In genomic region chr3:114361391-114361790, GRCh38 we compare ENCODE assay signal across 18 cellular contexts.
DNase-seq lines count a peak whose midpoint lies in the region; ATAC-seq and TF ChIP-seq lines count a peak whose summit lies in the region.
"Had no signal": no experiment of that assay in that cellular context is flagged by ENCODE, and none has a peak within 500 bp of the region (broad histone marks: within the 10 kb centered on the region; RNA-seq: fewer than 3 reads in every experiment).

No MANE protein-coding gene starts in this region.

- H3K4me3 Mint-ChIP-seq in activated CD8-positive, alpha-beta T cell treated with anti-CD3 and anti-CD28 coated beads for 36 hours, result no peak overlapping the region
- H3K4me3 Mint-ChIP-seq in activated CD8-positive, alpha-beta T cell treated with anti-CD3 and anti-CD28 coated beads, Interleukin-2, amount 10 ng/mL, durations not matched to agents 7 days and 5 days, result no peak overlapping the region
- no peak overlapping the region for H3K4me3 Mint-ChIP-seq in activated T-helper 17 cell treated with anti-CD3 and anti-CD28 coated beads, Interleukin-2, amount 50 U/mL, for 72 hours
- H3K4me3 Mint-ChIP-seq: CD8-positive, alpha-beta memory T cell; IgD-negative memory B cell had no signal

- DNase-seq in activated CD8-positive, alpha-beta T cell treated with anti-CD3 and anti-CD28 coated beads for 36 hours, result no peak
- DNase-seq in activated CD8-positive, alpha-beta T cell treated with anti-CD3 and anti-CD28 coated beads, Interleukin-2, amount 10 ng/mL, durations not matched to agents 7 days and 5 days, result no peak
- DNase-seq in kidney glomerular epithelial cell (lab: John Stamatoyannopoulos, UW) (peak; percentile 41), renal cortical epithelial cell (ENCODE audit: low read depth) (peak; percentile 93), G401 (ENCODE audit: low spot score) (no peak)
- DNase-seq: CD8-positive, alpha-beta memory T cell; DMS53; EL; MV-4-11; NCI-H1105 treated with DMSO at 0.1 percent for 48 hours; NCI-H1694 treated with DMSO at 0.1 percent for 48 hours; NCI-H2081 treated with DMSO at 0.1 percent for 48 hours; NCI-H2227 treated with DMSO at 0.1 percent for 48 hours; NCI-H510A; SHP77 treated with DMSO at 0.1 percent for 48 hours had no signal

- POLR2A ChIA-PET in activated CD8-positive, alpha-beta T cell treated with anti-CD3 and anti-CD28 coated beads for 36 hours (lab: Charles Lee), result interaction anchor here (2.0 kb wide), 1 partner anchor 66 kb away, joined by 5 read pairs; no protein-coding TSS in a partner anchor
- POLR2A ChIA-PET in activated CD8-positive, alpha-beta T cell treated with anti-CD3 and anti-CD28 coated beads, Interleukin-2, amount 10 ng/mL, durations not matched to agents 7 days and 5 days (lab: Charles Lee), result no interaction called here

- in situ Hi-C loops in G401 (cut with HindIII; ENCODE audit: low sequenced_read_pairs), result no loop called here

- peak overlapping the region; percentile 18 for H3K27ac Mint-ChIP-seq in activated CD8-positive, alpha-beta T cell treated with anti-CD3 and anti-CD28 coated beads for 36 hours
- H3K27ac Mint-ChIP-seq in activated CD8-positive, alpha-beta T cell treated with anti-CD3 and anti-CD28 coated beads, Interleukin-2, amount 10 ng/mL, durations not matched to agents 7 days and 5 days, result no peak overlapping the region
- peak overlapping the region; percentile 59 for H3K27ac Mint-ChIP-seq in activated T-helper 17 cell treated with anti-CD3 and anti-CD28 coated beads, Interleukin-2, amount 50 U/mL, for 72 hours

- H3K9me3 Mint-ChIP-seq in activated CD8-positive, alpha-beta T cell treated with anti-CD3 and anti-CD28 coated beads for 36 hours, result no peaks in the 10 kb centered on the region
- no peaks in the 10 kb centered on the region for H3K9me3 Mint-ChIP-seq in activated CD8-positive, alpha-beta T cell treated with anti-CD3 and anti-CD28 coated beads, Interleukin-2, amount 10 ng/mL, durations not matched to agents 7 days and 5 days (ENCODE audit: insufficient read depth)
- H3K9me3 Mint-ChIP-seq in activated T-helper 17 cell treated with anti-CD3 and anti-CD28 coated beads, Interleukin-2, amount 50 U/mL, for 72 hours, result no peaks in the 10 kb centered on the region
- H3K9me3 Mint-ChIP-seq: CD8-positive, alpha-beta memory T cell; IgD-negative memory B cell had no signal

- no peaks in the 10 kb centered on the region for H3K36me3 Mint-ChIP-seq in activated CD8-positive, alpha-beta T cell treated with anti-CD3 and anti-CD28 coated beads for 36 hours (ENCODE audit: low read depth)
- no peaks in the 10 kb centered on the region for H3K36me3 Mint-ChIP-seq in activated CD8-positive, alpha-beta T cell treated with anti-CD3 and anti-CD28 coated beads, Interleukin-2, amount 10 ng/mL, durations not matched to agents 7 days and 5 days (ENCODE audit: low read depth)
- no peaks in the 10 kb centered on the region for H3K36me3 Mint-ChIP-seq in activated T-helper 17 cell treated with anti-CD3 and anti-CD28 coated beads, Interleukin-2, amount 50 U/mL, for 72 hours (ENCODE audit: low read depth)

- no peak for ATAC-seq in activated CD8-positive, alpha-beta T cell treated with anti-CD3 and anti-CD28 coated beads for 36 hours
- no peak for ATAC-seq in activated CD8-positive, alpha-beta T cell treated with anti-CD3 and anti-CD28 coated beads, Interleukin-2, amount 10 ng/mL, durations not matched to agents 7 days and 5 days
- ATAC-seq in activated T-helper 17 cell treated with anti-CD3 and anti-CD28 coated beads, Interleukin-2, amount 50 U/mL, for 72 hours (replicated peaks), result no peak
- ATAC-seq in HG03280 (IDR thresholded peaks at IDR 0.05; ENCODE audit: unreplicated experiment), result no peak

- no peak for TF ChIP-seq CTCF in activated CD8-positive, alpha-beta T cell treated with anti-CD3 and anti-CD28 coated beads for 36 hours (IDR thresholded peaks at IDR 0.05)

- CTCF ChIA-PET in activated CD8-positive, alpha-beta T cell treated with anti-CD3 and anti-CD28 coated beads for 36 hours (lab: Charles Lee), result interaction anchor here (1.2 to 4.7 kb wide), 3 partner anchors 22 to 209 kb away, joined by 3 to 34 read pairs (median 4); no protein-coding TSS in a partner anchor
- CTCF ChIA-PET in activated CD8-positive, alpha-beta T cell treated with anti-CD3 and anti-CD28 coated beads, Interleukin-2, amount 10 ng/mL, durations not matched to agents 7 days and 5 days (lab: Charles Lee), result interaction anchor here (1.0 to 3.5 kb wide), 6 partner anchors 12 to 147 kb away, joined by 3 to 18 read pairs (median 4); no protein-coding TSS in a partner anchor

- no peaks in the 10 kb centered on the region for H3K27me3 Mint-ChIP-seq in activated CD8-positive, alpha-beta T cell treated with anti-CD3 and anti-CD28 coated beads for 36 hours
- H3K27me3 Mint-ChIP-seq in activated CD8-positive, alpha-beta T cell treated with anti-CD3 and anti-CD28 coated beads, Interleukin-2, amount 10 ng/mL, durations not matched to agents 7 days and 5 days (ENCODE audit: low read depth), result no peaks in the 10 kb centered on the region
- no peaks in the 10 kb centered on the region for H3K27me3 Mint-ChIP-seq in activated T-helper 17 cell treated with anti-CD3 and anti-CD28 coated beads, Interleukin-2, amount 50 U/mL, for 72 hours
- H3K27me3 Mint-ChIP-seq: CD8-positive, alpha-beta memory T cell; IgD-negative memory B cell had no signal

- intact Hi-C loops in activated CD8-positive, alpha-beta T cell treated with anti-CD3 and anti-CD28 coated beads for 36 hours (cut with micrococcal nuclease), result no loop called here

- H3K4me1 Mint-ChIP-seq in activated CD8-positive, alpha-beta T cell treated with anti-CD3 and anti-CD28 coated beads for 36 hours (ENCODE audit: low read depth), result peaks cover 22% of the 10 kb centered on the region
- H3K4me1 Mint-ChIP-seq in activated CD8-positive, alpha-beta T cell treated with anti-CD3 and anti-CD28 coated beads, Interleukin-2, amount 10 ng/mL, durations not matched to agents 7 days and 5 days (ENCODE audit: low read depth), result no peaks in the 10 kb centered on the region
- H3K4me1 Mint-ChIP-seq in activated T-helper 17 cell treated with anti-CD3 and anti-CD28 coated beads, Interleukin-2, amount 50 U/mL, for 72 hours, result peaks cover 4% of the 10 kb centered on the region

Comparison
In these comparisons a context has a peak if more than half of its experiments do, and no peak if none do; other contexts are left out.
1. DNase-seq: peak in kidney glomerular epithelial cell (single experiment) and renal cortical epithelial cell (single experiment); none in activated CD8-positive, alpha-beta T cell treated with anti-CD3 and anti-CD28 coated beads for 36 hours (single experiment), activated CD8-positive, alpha-beta T cell treated with anti-CD3 and anti-CD28 coated beads, Interleukin-2, amount 10 ng/mL, durations not matched to agents 7 days and 5 days (single experiment) and G401 (single experiment).